39 cellular contexts compared by ENCODE assay signal in the genomic region with DNA sequence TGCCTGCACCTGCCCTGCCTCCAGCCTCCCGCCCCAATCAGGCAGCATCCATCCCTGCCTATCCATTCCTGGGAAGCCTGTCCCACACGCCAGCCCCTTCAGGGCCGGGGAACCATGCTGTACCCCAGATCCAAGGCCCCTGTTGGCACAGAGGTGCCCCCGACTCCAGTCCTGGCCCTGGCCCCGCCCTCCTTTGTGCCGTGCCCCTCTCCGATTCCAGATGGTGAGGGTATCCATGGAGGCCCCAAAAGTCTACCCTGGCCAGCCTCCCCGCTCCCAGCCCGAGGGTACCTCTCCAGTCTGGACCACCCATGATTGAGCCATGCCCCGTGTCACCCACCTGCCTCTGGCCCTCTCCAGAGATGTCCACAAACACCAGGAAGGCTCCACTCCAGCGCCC. TPM values are rescaled to one million over a fixed set of nuclear protein-coding genes. Genes with fewer than 3 reads are reported as not detected.
"Had no signal": no experiment of that assay in that cellular context is flagged by ENCODE, and none has a peak within 500 bp of the region (broad histone marks: within the 10 kb centered on the region; RNA-seq: fewer than 3 reads in every experiment).

No MANE protein-coding gene starts in this region.

- H3K36me3 ChIP-seq: MG63 had no signal

- H3K27ac ChIP-seq: KMS-11 had no signal

- H3K4me3 ChIP-seq: MG63 had no signal

- H3K9ac ChIP-seq: KMS-11 had no signal

- H3K4me2 ChIP-seq: KMS-11 had no signal

- H3K9me3 ChIP-seq: MG63 had no signal

- H3K27me3 ChIP-seq: MG63 had no signal

- DNase-seq: Karpas-422, Kasumi-1, KG1, MG63, MM.1S, MV-4-11, NCI-H1048, NCI-H1092, NCI-H1092 treated with DMSO at 0.1 percent for 48 hours, NCI-H1105 treated with DMSO at 0.1 percent for 48 hours, NCI-H1417, NCI-H1417 treated with DMSO at 0.1 percent for 48 hours, NCI-H1436, NCI-H1436 treated with DMSO at 0.1 percent for 48 hours, NCI-H146, NCI-H1694, NCI-H1694 treated with DMSO at 0.1 percent for 48 hours, NCI-H187, NCI-H187 treated with DMSO at 0.1 percent for 48 hours, NCI-H1930, NCI-H2029, NCI-H2029 treated with DMSO at 0.1 percent for 48 hours, NCI-H2081, NCI-H2081 treated with DMSO at 0.1 percent for 48 hours, NCI-H2107, NCI-H2171, NCI-H2171 treated with DMSO at 0.1 percent for 48 hours, NCI-H2227 treated with DMSO at 0.1 percent for 48 hours, NCI-H226, NCI-H345, NCI-H446, NCI-H446 treated with DMSO at 0.1 percent for 48 hours, NCI-H510A, NCI-H510A treated with DMSO at 0.1 percent for 48 hours had no signal

RNA-seq across cellular contexts. Expression of gene TH, which starts 2.7 kb away (rescaled TPM):
- total RNA-seq: LHCN-M2, NCI-H460 had no signal

RNA-seq across cellular contexts. Expression of gene INS, which starts 13.4 kb away (rescaled TPM):
- total RNA-seq: LHCN-M2, M059J, MCF 10A, NCI-H460 had no signal
